Comparison of ENCODE assay signal across 9 cellular contexts in the genomic region with DNA sequence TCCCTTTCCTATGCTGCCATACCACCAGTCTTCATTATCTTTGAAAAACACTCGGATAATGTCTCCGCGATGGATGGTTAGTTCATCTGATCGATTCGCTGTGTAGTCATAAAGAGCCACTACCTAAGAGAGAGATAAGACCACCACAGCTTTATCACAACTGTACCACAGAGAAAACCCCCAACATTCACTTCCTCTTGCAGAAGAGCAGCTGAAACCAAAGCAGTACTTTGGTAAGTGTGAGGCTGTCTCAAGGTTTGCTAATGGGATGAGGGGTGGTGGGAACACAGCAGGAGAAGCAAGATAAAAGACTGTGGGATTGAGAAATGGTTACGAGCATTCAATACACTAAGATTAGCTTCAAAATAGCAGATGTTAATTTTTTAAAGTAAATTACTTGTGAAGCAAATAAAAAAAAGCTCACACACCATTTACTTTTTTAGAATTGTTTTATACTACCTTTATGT.
A peak's percentile ranks its signal among the peaks of the same experiment; 100 is the strongest.
DNase-seq lines count a peak whose midpoint lies in the region; ATAC-seq and TF ChIP-seq lines count a peak whose summit lies in the region.
"Had no signal": no experiment of that assay in that cellular context is flagged by ENCODE, and none has a peak within 500 bp of the region (broad histone marks: within the 10 kb centered on the region; RNA-seq: fewer than 3 reads in every experiment).

No MANE protein-coding gene starts in this region.

- peak overlapping the region; percentile 15 to 55 for H3K4me3 Mint-ChIP-seq in stimulated activated naive B cell treated with anti-CD40 and anti-IgM and Interleukin-4, amounts not matched to agents 10 μg/mL and 1 μg/mL and 100 μg/mL, for 72 hours
- H3K4me3 Mint-ChIP-seq: activated naive CD8-positive, alpha-beta T cell had no signal

- TF ChIP-seq CTCF in lower lobe of right lung (IDR thresholded peaks at IDR 0.05) = no peak

- peaks cover 5 to 19% of the 10 kb centered on the region in 2 donors for H3K36me3 Mint-ChIP-seq in stimulated activated naive B cell treated with anti-CD40 and anti-IgM and Interleukin-4, amounts not matched to agents 10 μg/mL and 1 μg/mL and 100 μg/mL, for 72 hours

- H3K27ac ChIP-seq in lower lobe of right lung = no peak overlapping the region

- peak; percentile 91 for ATAC-seq in GM19397 (IDR thresholded peaks at IDR 0.05; ENCODE audit: unreplicated experiment)
- peak; percentile 96 for ATAC-seq in HG03045 (IDR thresholded peaks at IDR 0.05; ENCODE audit: unreplicated experiment)
- ATAC-seq in stimulated activated naive B cell treated with anti-CD40 and anti-IgM and Interleukin-4, amounts not matched to agents 10 μg/mL and 1 μg/mL and 100 μg/mL, for 72 hours (replicated peaks) = peak; percentile 99 to 100
- ATAC-seq in lower lobe of right lung = no peak

- H3K4me3 ChIP-seq in lower lobe of right lung = no peak overlapping the region

- no peaks in the 10 kb centered on the region for H3K9me3 Mint-ChIP-seq in stimulated activated naive B cell treated with anti-CD40 and anti-IgM and Interleukin-4, amounts not matched to agents 10 μg/mL and 1 μg/mL and 100 μg/mL, for 72 hours

- H3K9me3 ChIP-seq in lower lobe of right lung = no peaks in the 10 kb centered on the region

- no peaks in the 10 kb centered on the region for H3K27me3 ChIP-seq in lower lobe of right lung (ENCODE audit: low read depth)

- DNase-seq in OCI-M2 (lab: John Stamatoyannopoulos, UW; ENCODE audit: unreplicated experiment) = peak; percentile 86
- DNase-seq in stimulated activated naive B cell treated with anti-CD40 and anti-IgM and Interleukin-4, amounts not matched to agents 10 μg/mL and 1 μg/mL and 100 μg/mL, for 72 hours = peak; percentile 30
- no peak for DNase-seq in lower lobe of right lung
- no peak for DNase-seq in NCI-H82 treated with DMSO at 0.1 percent for 48 hours (lab: John Stamatoyannopoulos, UW; ENCODE audit: unreplicated experiment)
- no peak for DNase-seq in NCI-H1092 treated with DMSO at 0.1 percent for 48 hours (lab: John Stamatoyannopoulos, UW)

- peak overlapping the region; percentile 39 for H3K27ac Mint-ChIP-seq in stimulated activated naive B cell treated with anti-CD40 and anti-IgM and Interleukin-4, amounts not matched to agents 10 μg/mL and 1 μg/mL and 100 μg/mL, for 72 hours
- H3K27ac Mint-ChIP-seq: activated naive CD8-positive, alpha-beta T cell had no signal

- intact Hi-C loops in lower lobe of right lung (cut with DNase I) = no loop called here

- no peaks in the 10 kb centered on the region for H3K4me1 ChIP-seq in lower lobe of right lung

- peaks cover 12 to 21% of the 10 kb centered on the region in 2 donors for H3K4me1 Mint-ChIP-seq in stimulated activated naive B cell treated with anti-CD40 and anti-IgM and Interleukin-4, amounts not matched to agents 10 μg/mL and 1 μg/mL and 100 μg/mL, for 72 hours

- no peaks in the 10 kb centered on the region for H3K36me3 ChIP-seq in lower lobe of right lung

- H3K27me3 Mint-ChIP-seq in stimulated activated naive B cell treated with anti-CD40 and anti-IgM and Interleukin-4, amounts not matched to agents 10 μg/mL and 1 μg/mL and 100 μg/mL, for 72 hours = no peaks in the 10 kb centered on the region
- H3K27me3 Mint-ChIP-seq: activated naive CD8-positive, alpha-beta T cell; IgD-negative memory B cell had no signal

Comparison
In these comparisons a context has a peak if more than half of its experiments do, and no peak if none do; other contexts are left out.
1. ATAC-seq: peak in GM19397 (single experiment), HG03045 (single experiment) and stimulated activated naive B cell treated with anti-CD40 and anti-IgM and Interleukin-4, amounts not matched to agents 10 μg/mL and 1 μg/mL and 100 μg/mL, for 72 hours (2 of 2); none in lower lobe of right lung (0 of 2).
2. DNase-seq: peak in OCI-M2 (single experiment) and stimulated activated naive B cell treated with anti-CD40 and anti-IgM and Interleukin-4, amounts not matched to agents 10 μg/mL and 1 μg/mL and 100 μg/mL, for 72 hours (single experiment); none in lower lobe of right lung (single experiment), NCI-H82 treated with DMSO at 0.1 percent for 48 hours (single experiment) and NCI-H1092 treated with DMSO at 0.1 percent for 48 hours (single experiment).